8 cellular contexts compared by ENCODE assay signal in genomic region chr4:48830706-48831531, GRCh38. TPM values are rescaled to one million over a fixed set of nuclear protein-coding genes. Genes with fewer than 3 reads are reported as not detected.
DNase-seq lines count a peak whose midpoint lies in the region; ATAC-seq, FAIRE-seq and TF ChIP-seq lines count a peak whose summit lies in the region.

Gene OCIAD1 (plus strand): TSS chr4:48831088. CDS start chr4:48832625, 1,537 bp downstream.

- FAIRE-seq in bronchial epithelial cell (lab: Jason Lieb, UNC) (peak; percentile 28), small intestine (lab: Jason Lieb, UNC) (no peak)

- no peaks in the 10 kb centered on the region for H3K9me3 ChIP-seq in small intestine (ENCODE audit: control insufficient read depth, low read depth)

- ATAC-seq in GM18907 (IDR thresholded peaks at IDR 0.05; ENCODE audit: unreplicated experiment) (peak; percentile 99), HG03159 (IDR thresholded peaks at IDR 0.05; ENCODE audit: unreplicated experiment) (peak; percentile 100)

- H3K4me3 ChIP-seq in AG04449 (ENCODE audit: low read depth, low read length) (peak within 1 kb of the TSS; percentile 99), WI38 (ENCODE audit: low read depth, low read length) (peak within 1 kb of the TSS; percentile 99), bronchial epithelial cell (ENCODE audit: low read depth, low read length) (peak within 1 kb of the TSS; percentile 100), small intestine (ENCODE audit: low read depth in 1 of 2, low read length in 2 of 2) (peak within 1 kb of the TSS; percentile 95 to 100)

- CTCF ChIA-PET in AG04449 (lab: Yijun Ruan, JAX) = interaction anchor here (0.9 kb wide), 1 partner anchor 133 kb away, joined by 3 read pairs; no protein-coding TSS in a partner anchor

- POLR2A ChIA-PET in AG04449 (lab: Yijun Ruan, JAX) = interaction anchor here (0.6 to 1.0 kb wide), 2 partner anchors 50 to 252 kb away, joined by 3 to 4 read pairs; no protein-coding TSS in a partner anchor

- H3K27ac ChIP-seq in small intestine (ENCODE audit: low read depth in 1 of 2, low read length in 1 of 2) = peak within 1 kb of the TSS; percentile 96 to 99

- DNase-seq in AG04449 (ENCODE audit: low read depth, low spot score) (peak; percentile 95), NCI-H2227 treated with DMSO at 0.1 percent for 48 hours (lab: John Stamatoyannopoulos, UW) (peak; percentile 83), bronchial epithelial cell (ENCODE audit: low read depth) (peak; percentile 99), iPS-NIHi11 (ENCODE audit: low spot score) (peak; percentile 99), small intestine (peak; percentile 99)

- 0 to 1% (median 0%) methylated on average over 54 to 56 of the region's 56 CpGs for WGBS in small intestine, 3 donors

- peaks cover 0 to 2% of the 10 kb centered on the region in 2 donors for H3K4me1 ChIP-seq in small intestine (ENCODE audit: control insufficient read depth in 2 of 2, insufficient read depth in 1 of 2, low read depth in 1 of 2, low read length in 1 of 2)

- TF ChIP-seq CTCF in AG04449 (IDR thresholded peaks at IDR 0.05; ENCODE audit: insufficient read depth, low read length, missing control alignments) = no peak
- TF ChIP-seq CTCF in WI38 (IDR thresholded peaks at IDR 0.05; ENCODE audit: low read depth, low read length) = no peak
- no peak for TF ChIP-seq CTCF in bronchial epithelial cell (IDR thresholded peaks at IDR 0.05; ENCODE audit: insufficient read depth, low read length, severe bottlenecking)

- H3K27me3 ChIP-seq in bronchial epithelial cell (ENCODE audit: control insufficient read depth, insufficient read depth, low read length) (no peaks in the 10 kb centered on the region), small intestine (ENCODE audit: control insufficient read depth in 2 of 2, insufficient read depth in 2 of 2, low read length in 2 of 2) (no peaks in the 10 kb centered on the region)

- H3K36me3 ChIP-seq in bronchial epithelial cell (ENCODE audit: control insufficient read depth, insufficient read depth, low read length) (peaks cover 3% of the 10 kb centered on the region), small intestine (ENCODE audit: control insufficient read depth in 2 of 2, insufficient read depth in 2 of 2, low read length in 2 of 2) (peaks cover 5 to 6% of the 10 kb centered on the region in 2 donors)

RNA-seq across cellular contexts. Expression of gene OCIAD1, which starts in this region (rescaled TPM):
- total RNA-seq in bronchial epithelial cell = 81.0 and 97.1 TPM in 2 replicates
- 100 to 1,000 TPM in 2 of 3 donors, 10 to 100 TPM in 1; 94.0 to 146 (median 102) TPM for polyA plus RNA-seq in small intestine

Comparison
In these comparisons a context has a peak if more than half of its experiments do, and no peak if none do; other contexts are left out.
1. Peak in every context shown above with its lines: DNase-seq, ATAC-seq, H3K4me3 ChIP-seq and H3K27ac ChIP-seq.